In genomic region chr10:32984003-32984600, GRCh38 we compare ENCODE assay signal across 17 cellular contexts. TPM values are rescaled to one million over a fixed set of nuclear protein-coding genes. Genes with fewer than 3 reads are reported as not detected.
DNase-seq lines count a peak whose midpoint lies in the region; ATAC-seq and TF ChIP-seq lines count a peak whose summit lies in the region.
"Had no signal": no experiment of that assay in that cellular context is flagged by ENCODE, and none has a peak within 500 bp of the region (broad histone marks: within the 10 kb centered on the region; RNA-seq: fewer than 3 reads in every experiment).

No MANE protein-coding gene starts in this region.

- H3K27me3 Mint-ChIP-seq in progenitor cell of endocrine pancreas = no peaks in the 10 kb centered on the region
- no peaks in the 10 kb centered on the region for H3K27me3 Mint-ChIP-seq in activated T-cell treated with anti-CD3 and anti-CD28 coated beads, Interleukin-2, amount 50 U/mL, for 72 hours (ENCODE audit: low read depth)

- H3K27me3 ChIP-seq in HCT116 (ENCODE audit: insufficient read depth, low read length) (no peaks in the 10 kb centered on the region), SJSA1 (replicated peaks) (no peaks in the 10 kb centered on the region), hepatocyte (no peaks in the 10 kb centered on the region), ascending aorta (no peaks in the 10 kb centered on the region), tibial nerve (no peaks in the 10 kb centered on the region)
- H3K27me3 ChIP-seq: transverse colon had no signal

- peak overlapping the region; percentile 97 for H3K27ac Mint-ChIP-seq in progenitor cell of endocrine pancreas
- no peak overlapping the region for H3K27ac Mint-ChIP-seq in activated T-cell treated with anti-CD3 and anti-CD28 coated beads, Interleukin-2, amount 50 U/mL, for 72 hours
- H3K27ac Mint-ChIP-seq: activated T-helper 2 cell treated with anti-CD3 and anti-CD28 coated beads, Interferon-gamma antibody, Interleukin-2, Interleukin-4, amounts not matched to agents 10 μg/mL and 5 μg/mL and 100 μg/mL, durations not matched to agents 14 hours and 24 hours and 36 hours had no signal

- TF ChIP-seq RAD21 in HCT116 (IDR thresholded peaks at IDR 0.05; ENCODE audit: low read depth) = no peak

- H3K9me3 Mint-ChIP-seq in progenitor cell of endocrine pancreas (ENCODE audit: low read depth) = no peaks in the 10 kb centered on the region
- H3K9me3 Mint-ChIP-seq in activated T-cell treated with anti-CD3 and anti-CD28 coated beads, Interleukin-2, amount 50 U/mL, for 72 hours = no peaks in the 10 kb centered on the region
- H3K9me3 Mint-ChIP-seq: activated T-helper 2 cell treated with anti-CD3 and anti-CD28 coated beads, Interferon-gamma antibody, Interleukin-2, Interleukin-4, amounts not matched to agents 10 μg/mL and 5 μg/mL and 100 μg/mL, durations not matched to agents 14 hours and 24 hours and 36 hours had no signal

- POLR2A ChIA-PET in HCT116 (lab: Charles Lee) = interaction anchor here (0.7 to 2.3 kb wide), 2 partner anchors 11 to 27 kb away, joined by 3 to 5 read pairs; no protein-coding TSS in a partner anchor

- H3K36me3 ChIP-seq in HCT116 (ENCODE audit: control insufficient read depth in 1 of 2, insufficient read depth in 2 of 2, low read length in 2 of 2) (no peaks in the 10 kb centered on the region), SJSA1 (no peaks in the 10 kb centered on the region), hepatocyte (replicated peaks; ENCODE audit: insufficient read depth, low read depth) (no peaks in the 10 kb centered on the region), ascending aorta (no peaks in the 10 kb centered on the region), tibial nerve (no peaks in the 10 kb centered on the region)
- H3K36me3 ChIP-seq: transverse colon had no signal

- H2AFZ ChIP-seq in HCT116 (ENCODE audit: low read depth, low read length, poor library complexity, severe bottlenecking) = no peak overlapping the region
- no peak overlapping the region for H2AFZ ChIP-seq in hepatocyte

- TF ChIP-seq POLR2A in HCT116 (IDR thresholded peaks at IDR 0.05; ENCODE audit: borderline replicate concordance, extremely low read depth, insufficient read depth, insufficient read length) = no peak
- no peak for TF ChIP-seq POLR2A in tibial nerve (IDR thresholded peaks at IDR 0.05)

- H3K36me3 Mint-ChIP-seq in progenitor cell of endocrine pancreas (ENCODE audit: insufficient read depth) = no peaks in the 10 kb centered on the region
- no peaks in the 10 kb centered on the region for H3K36me3 Mint-ChIP-seq in activated T-cell treated with anti-CD3 and anti-CD28 coated beads, Interleukin-2, amount 50 U/mL, for 72 hours (ENCODE audit: insufficient read depth in 2 of 2)

- H3K4me2 ChIP-seq in HCT116 (ENCODE audit: low read length) (peak overlapping the region; percentile 84), hepatocyte (no peak overlapping the region)

- CTCF ChIA-PET in HCT116 (lab: Charles Lee) = no interaction called here

- H3K4me1 Mint-ChIP-seq in progenitor cell of endocrine pancreas (ENCODE audit: low read depth) = peaks cover 41% of the 10 kb centered on the region
- peaks cover 32% of the 10 kb centered on the region for H3K4me1 Mint-ChIP-seq in activated T-cell treated with anti-CD3 and anti-CD28 coated beads, Interleukin-2, amount 50 U/mL, for 72 hours (ENCODE audit: low read depth)

- DNase-seq in HCT116 (ENCODE audit: low read depth, low spot score) = no peak
- no peak for DNase-seq in SJSA1 (ENCODE audit: low read depth in 1 of 2, low spot score in 2 of 2)
- DNase-seq in hepatocyte (ENCODE audit: low spot score) = no peak
- no peak for DNase-seq in progenitor cell of endocrine pancreas (ENCODE audit: low spot score, unreplicated experiment)
- DNase-seq in ascending aorta (ENCODE audit: low spot score in 2 of 2) = no peak
- no peak for DNase-seq in tibial nerve (ENCODE audit: low spot score in 2 of 2)
- no peak for DNase-seq in activated T-cell treated with anti-CD3 and anti-CD28 coated beads, Interleukin-2, amount 50 U/mL, for 72 hours
- DNase-seq: activated CD4-positive, alpha-beta T cell treated with anti-CD3 and anti-CD28 coated beads for 1 hour; effector memory CD4-positive, alpha-beta T cell; hippocampal formation; NCI-H1105 treated with DMSO at 0.1 percent for 48 hours; NCI-H524 treated with DMSO at 0.1 percent for 48 hours; stimulated activated naive CD4-positive, alpha-beta T cell; transverse colon had no signal

- ATAC-seq in HCT116 (no peak), GM19351 (IDR thresholded peaks at IDR 0.05; ENCODE audit: unreplicated experiment) (no peak)
- no peak for ATAC-seq in activated T-cell treated with anti-CD3 and anti-CD28 coated beads, Interleukin-2, amount 50 U/mL, for 72 hours (replicated peaks in 1 of 2)

- H3K9me2 ChIP-seq in HCT116 (ENCODE audit: insufficient read depth) (no peaks in the 10 kb centered on the region), hepatocyte (replicated peaks; ENCODE audit: insufficient read depth) (no peaks in the 10 kb centered on the region)

- H4K20me1 ChIP-seq in HCT116 (ENCODE audit: insufficient read depth) (no peaks in the 10 kb centered on the region), hepatocyte (ENCODE audit: insufficient read depth, poor library complexity, severe bottlenecking) (no peaks in the 10 kb centered on the region)

- no peak for TF ChIP-seq CTCF in HCT116 (IDR thresholded peaks at IDR 0.05 in 2 of 3, conservative IDR thresholded peaks at IDR 0.05 in 1 of 3; ENCODE audit: borderline replicate concordance in 1 of 3, insufficient read depth in 1 of 3, low read depth in 2 of 3, low read length in 2 of 3)
- TF ChIP-seq CTCF in hepatocyte (IDR thresholded peaks at IDR 0.05; ENCODE audit: poor library complexity) = no peak
- no peak for TF ChIP-seq CTCF in progenitor cell of endocrine pancreas (IDR thresholded peaks at IDR 0.05; ENCODE audit: unreplicated experiment)
- no peak for TF ChIP-seq CTCF in ascending aorta (IDR thresholded peaks at IDR 0.05)
- TF ChIP-seq CTCF in tibial nerve (IDR thresholded peaks at IDR 0.05) = no peak

- H3K4me1 ChIP-seq in HCT116 (ENCODE audit: control insufficient read depth in 1 of 2, insufficient read depth in 2 of 2, low read length in 2 of 2) = peaks cover 64 to 81% of the 10 kb centered on the region in 2 experiments
- H3K4me1 ChIP-seq in SJSA1 (replicated peaks) = peaks cover 57% of the 10 kb centered on the region
- peaks cover 23% of the 10 kb centered on the region for H3K4me1 ChIP-seq in hepatocyte (ENCODE audit: insufficient read depth)
- peaks cover 3 to 19% of the 10 kb centered on the region in 2 donors for H3K4me1 ChIP-seq in ascending aorta
- peaks cover 0 to 31% (median 16%) of the 10 kb centered on the region in 4 donors for H3K4me1 ChIP-seq in tibial nerve

- H3K4me3 Mint-ChIP-seq in progenitor cell of endocrine pancreas (ENCODE audit: low read depth) = no peak overlapping the region
- no peak overlapping the region for H3K4me3 Mint-ChIP-seq in activated T-cell treated with anti-CD3 and anti-CD28 coated beads, Interleukin-2, amount 50 U/mL, for 72 hours

- 89% methylated on average over 4 of the region's 4 CpGs for WGBS in hepatocyte (ENCODE audit: low lambda C conversion rate, missing lambda C conversion rate)
- 100% methylated on average over 4 of the region's 4 CpGs for WGBS in tibial nerve, 2 donors

- peak overlapping the region; percentile 73 for H3K9ac ChIP-seq in HCT116 (ENCODE audit: low read length)

- BruUV-seq in HCT116 (replicated peaks; lab: Mats Ljungman, UMichigan) = no TSS peak

- TF ChIP-seq EP300 in tibial nerve (IDR thresholded peaks at IDR 0.05) = no peak

- H3K9me3 ChIP-seq in HCT116 (ENCODE audit: control insufficient read depth in 1 of 2, insufficient read depth in 1 of 2, low read depth in 1 of 2, low read length in 2 of 2) (no peaks in the 10 kb centered on the region), SJSA1 (replicated peaks) (no peaks in the 10 kb centered on the region; the same call in 1 of the 2 replicates), hepatocyte (ENCODE audit: low read depth) (no peaks in the 10 kb centered on the region), ascending aorta (no peaks in the 10 kb centered on the region), tibial nerve (no peaks in the 10 kb centered on the region)
- H3K9me3 ChIP-seq: transverse colon had no signal

- intact Hi-C loops in HCT116 (cut with micrococcal nuclease) (no loop called here), ascending aorta (cut with DNase I) (no loop called here)

- RAD21 ChIA-PET in HCT116 (lab: Charles Lee; ENCODE audit: low non-redundant PET in 1 of 2, low total read pairs in 2 of 2, uncharacterized antibody in 2 of 2, unreplicated experiment in 2 of 2) = no interaction called here

- H3K27ac ChIP-seq in HCT116 (ENCODE audit: low read depth, low read length) = peak overlapping the region; percentile 71
- peak overlapping the region; percentile 88 for H3K27ac ChIP-seq in SJSA1
- peak overlapping the region; percentile 98 for H3K27ac ChIP-seq in hepatocyte
- H3K27ac ChIP-seq in ascending aorta = no peak overlapping the region
- H3K27ac ChIP-seq in tibial nerve = no peak overlapping the region
- H3K27ac ChIP-seq: HL-60 had no signal

- no peak overlapping the region for H3K4me3 ChIP-seq in HCT116 (replicated peaks in 1 of 2; ENCODE audit: low read depth in 1 of 2, low read length in 2 of 2)
- H3K4me3 ChIP-seq in SJSA1 = no peak overlapping the region
- H3K4me3 ChIP-seq in hepatocyte = no peak overlapping the region
- no peak overlapping the region for H3K4me3 ChIP-seq in ascending aorta
- H3K4me3 ChIP-seq in tibial nerve = no peak overlapping the region
- H3K4me3 ChIP-seq: transverse colon had no signal

- no peaks in the 10 kb centered on the region for H3K79me2 ChIP-seq in HCT116 (ENCODE audit: insufficient read depth, low read length)
- no peaks in the 10 kb centered on the region for H3K79me2 ChIP-seq in hepatocyte

TF ChIP-seq in HCT116, 20 proteins besides CTCF, POLR2A, EP300 and RAD21 (continues in another document):
- TF ChIP-seq TCF7L2 (IDR thresholded peaks at IDR 0.05; ENCODE audit: borderline replicate concordance, extremely low read depth, insufficient read depth, insufficient read length) = no peak
- no peak for TF ChIP-seq YY1 (IDR thresholded peaks at IDR 0.05; ENCODE audit: extremely low read depth, insufficient replicate concordance, low read depth, low read length)
- TF ChIP-seq FOSL1 (IDR thresholded peaks at IDR 0.05; ENCODE audit: low read depth) = no peak
- TF ChIP-seq ELF1 (IDR thresholded peaks at IDR 0.05; ENCODE audit: borderline replicate concordance, low read depth) = no peak
- no peak for TF ChIP-seq CBX3 (IDR thresholded peaks at IDR 0.05; ENCODE audit: low read depth)

RNA-seq across cellular contexts. Expression of gene ITGB1, which starts 26.1 kb away (rescaled TPM):
- total RNA-seq in HCT116 (2021; ENCODE audit: unreplicated experiment) (366 TPM), hepatocyte (552 and 564 TPM in 2 replicates), progenitor cell of endocrine pancreas (382 and 384 TPM in 2 replicates), ascending aorta (569 TPM), tibial nerve (100 to 1,000 TPM; 288 to 483 (median 404) TPM)
- 200 and 253 TPM in 2 replicates for polyA plus RNA-seq in HCT116 (2012)
- 1,448 and 1,992 TPM in 2 replicates for total RNA-seq in SJSA1 (2014; rRNA removed; shearing (Covaris generic))
- 291 and 292 TPM in 2 replicates for polyA plus RNA-seq in hepatocyte
- 10 to 100 TPM; 52.3 to 91.2 TPM for total RNA-seq in activated T-cell treated with anti-CD3 and anti-CD28 coated beads, Interleukin-2, amount 50 U/mL, for 72 hours

Comparison
In these comparisons a context has a peak if more than half of its experiments do, and no peak if none do; other contexts are left out.
1. H3K27ac ChIP-seq: peak in HCT116 (single experiment), SJSA1 (single experiment) and hepatocyte (single experiment); none in ascending aorta (0 of 2) and tibial nerve (0 of 4).